In genomic region chr14:94936411-94936892, GRCh38 we compare ENCODE assay signal across 11 cellular contexts.
DNase-seq lines count a peak whose midpoint lies in the region; ATAC-seq and TF ChIP-seq lines count a peak whose summit lies in the region.
"Had no signal": no experiment of that assay in that cellular context is flagged by ENCODE, and none has a peak within 500 bp of the region (broad histone marks: within the 10 kb centered on the region; RNA-seq: fewer than 3 reads in every experiment).

No MANE protein-coding gene starts in this region.

- TF ChIP-seq CTCF in ascending aorta (IDR thresholded peaks at IDR 0.05): no peak
- no peak for TF ChIP-seq CTCF in suprapubic skin (IDR thresholded peaks at IDR 0.05)

- no peaks in the 10 kb centered on the region for H3K9me3 Mint-ChIP-seq in stimulated activated naive CD8-positive, alpha-beta T cell treated with anti-CD3 and anti-CD28 coated beads, Interleukin-15, amount 100 ng/mL, for 72 hours
- H3K9me3 Mint-ChIP-seq: activated naive CD4-positive, alpha-beta T cell treated with anti-CD3 and anti-CD28 coated beads, Interleukin-2, amount 50 U/mL, for 24 hours had no signal

- no peaks in the 10 kb centered on the region for H3K4me1 Mint-ChIP-seq in stimulated activated naive CD8-positive, alpha-beta T cell treated with anti-CD3 and anti-CD28 coated beads, Interleukin-15, amount 100 ng/mL, for 72 hours
- H3K4me1 Mint-ChIP-seq: activated naive CD4-positive, alpha-beta T cell treated with anti-CD3 and anti-CD28 coated beads, Interleukin-2, amount 50 U/mL, for 24 hours had no signal

- peak overlapping the region; percentile 62 to 82 for H3K27ac ChIP-seq in ascending aorta
- H3K27ac ChIP-seq in suprapubic skin: peak overlapping the region; percentile 66
- H3K27ac ChIP-seq: parathyroid adenoma had no signal

- H3K27ac Mint-ChIP-seq in stimulated activated naive CD8-positive, alpha-beta T cell treated with anti-CD3 and anti-CD28 coated beads, Interleukin-15, amount 100 ng/mL, for 72 hours: no peak overlapping the region
- H3K27ac Mint-ChIP-seq: activated naive CD4-positive, alpha-beta T cell treated with anti-CD3 and anti-CD28 coated beads, Interleukin-2, amount 50 U/mL, for 24 hours had no signal

- intact Hi-C loops in ascending aorta (cut with DNase I): loop anchor here (5.0 kb wide), 1 partner anchor 36 kb away; no protein-coding TSS in a partner anchor

- TF ChIP-seq EP300 in suprapubic skin (IDR thresholded peaks at IDR 0.05): no peak

- no peaks in the 10 kb centered on the region for H3K27me3 ChIP-seq in ascending aorta
- H3K27me3 ChIP-seq in suprapubic skin: no peaks in the 10 kb centered on the region

- H3K4me1 ChIP-seq in ascending aorta (peaks cover 3 to 9% of the 10 kb centered on the region in 2 donors), suprapubic skin (peaks cover 8% of the 10 kb centered on the region)
- H3K4me1 ChIP-seq: parathyroid adenoma had no signal

- no peaks in the 10 kb centered on the region for H3K36me3 ChIP-seq in ascending aorta
- H3K36me3 ChIP-seq in suprapubic skin: no peaks in the 10 kb centered on the region

- DNase-seq in NCI-H128 (lab: John Stamatoyannopoulos, UW; ENCODE audit: unreplicated experiment) (peak; percentile 37), ascending aorta (ENCODE audit: low spot score in 2 of 2) (peak in 1 of 2 donors; percentile 83), left kidney (ENCODE audit: low read depth, low spot score) (peak; percentile 88), suprapubic skin (ENCODE audit: low spot score in 2 of 2) (peak; percentile 86)
- DNase-seq in stimulated activated naive CD8-positive, alpha-beta T cell treated with anti-CD3 and anti-CD28 coated beads, Interleukin-15, amount 100 ng/mL, for 72 hours: no peak
- DNase-seq in effector CD8-positive, alpha-beta T cell (lab: John Stamatoyannopoulos, UW): no peak
- DNase-seq: MV-4-11 had no signal

- no peak for TF ChIP-seq POLR2A in suprapubic skin (IDR thresholded peaks at IDR 0.05)

- no peak overlapping the region for H3K4me3 Mint-ChIP-seq in stimulated activated naive CD8-positive, alpha-beta T cell treated with anti-CD3 and anti-CD28 coated beads, Interleukin-15, amount 100 ng/mL, for 72 hours
- H3K4me3 Mint-ChIP-seq: activated naive CD4-positive, alpha-beta T cell treated with anti-CD3 and anti-CD28 coated beads, Interleukin-2, amount 50 U/mL, for 24 hours had no signal

- H3K9me3 ChIP-seq in ascending aorta (no peaks in the 10 kb centered on the region), suprapubic skin (no peaks in the 10 kb centered on the region)

- peak overlapping the region; percentile 40 to 59 for H3K4me3 ChIP-seq in ascending aorta
- H3K4me3 ChIP-seq in suprapubic skin: peak overlapping the region; percentile 24

- ATAC-seq in stimulated activated naive CD8-positive, alpha-beta T cell treated with anti-CD3 and anti-CD28 coated beads, Interleukin-15, amount 100 ng/mL, for 72 hours: no peak
- no peak for ATAC-seq in GM21423 (IDR thresholded peaks at IDR 0.05; ENCODE audit: unreplicated experiment)
- ATAC-seq in HG03520 (IDR thresholded peaks at IDR 0.05; ENCODE audit: unreplicated experiment): no peak

- H3K27me3 Mint-ChIP-seq in stimulated activated naive CD8-positive, alpha-beta T cell treated with anti-CD3 and anti-CD28 coated beads, Interleukin-15, amount 100 ng/mL, for 72 hours: no peaks in the 10 kb centered on the region

- WGBS in suprapubic skin: 47% methylated on average over 26 of the region's 26 CpGs

Comparison
In these comparisons a context has a peak if more than half of its experiments do, and no peak if none do; other contexts are left out.
1. DNase-seq: peak in NCI-H128 (single experiment), left kidney (single experiment) and suprapubic skin (2 of 2); none in stimulated activated naive CD8-positive, alpha-beta T cell treated with anti-CD3 and anti-CD28 coated beads, Interleukin-15, amount 100 ng/mL, for 72 hours (0 of 2) and effector CD8-positive, alpha-beta T cell (single experiment).